In the genomic region with DNA sequence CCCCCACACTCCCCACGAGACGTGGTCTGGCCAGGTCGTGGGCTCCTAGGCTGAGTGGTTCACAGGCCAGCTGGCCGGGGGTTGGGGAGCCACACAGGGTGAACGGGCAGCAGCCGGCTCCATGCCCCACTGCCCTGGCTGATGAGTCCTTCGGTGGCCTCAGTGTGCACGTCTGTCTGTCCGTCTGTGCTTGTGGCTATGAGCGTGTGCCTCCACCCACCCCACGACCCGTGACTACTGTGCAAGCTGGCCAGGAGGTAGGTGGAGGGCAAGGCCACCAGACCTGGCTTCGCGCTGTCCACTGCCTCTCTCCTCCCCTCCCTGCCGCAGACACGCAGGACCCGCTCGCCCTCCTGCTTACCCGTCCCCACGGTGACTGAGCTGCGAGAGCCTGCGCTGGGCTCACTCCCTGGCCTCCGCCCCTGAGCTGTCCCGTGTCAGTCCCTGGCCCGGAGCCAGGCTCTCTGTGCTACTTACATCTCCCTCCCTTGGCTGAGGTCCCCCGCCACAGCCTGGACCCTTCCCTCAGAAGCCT, we compare ENCODE assay signal across 15 cellular contexts. TPM values are rescaled to one million over a fixed set of nuclear protein-coding genes. Genes with fewer than 3 reads are reported as not detected.
DNase-seq lines count a peak whose midpoint lies in the region; ATAC-seq, FAIRE-seq and TF ChIP-seq lines count a peak whose summit lies in the region.
"Had no signal": no experiment of that assay in that cellular context is flagged by ENCODE, and none has a peak within 500 bp of the region (broad histone marks: within the 10 kb centered on the region; RNA-seq: fewer than 3 reads in every experiment).

No MANE protein-coding gene starts in this region.

- intact Hi-C loops in right cardiac atrium (cut with DNase I) (no loop called here), pancreas (cut with DNase I) (no loop called here)
- intact Hi-C loops in activated T-helper 1 cell treated with anti-CD3 and anti-CD28 coated beads, Interleukin-12 subunit alpha, Interleukin-12 subunit beta, Interleukin-2, Interleukin-4 antibody, amounts not matched to agents 30 ng/mL and 10 ng/mL and 1 ng/mL, durations not matched to agents 14 hours and 24 hours and 36 hours (cut with micrococcal nuclease): no loop called here

- no peak overlapping the region for H3K27ac Mint-ChIP-seq in activated T-helper 1 cell treated with anti-CD3 and anti-CD28 coated beads, Interleukin-12 subunit alpha, Interleukin-12 subunit beta, Interleukin-2, Interleukin-4 antibody, amounts not matched to agents 30 ng/mL and 10 ng/mL and 1 ng/mL, durations not matched to agents 14 hours and 24 hours and 36 hours
- H3K27ac Mint-ChIP-seq: CD4-positive, alpha-beta T cell; mesothelial cell of epicardium had no signal

- TF ChIP-seq CTCF in pancreas (IDR thresholded peaks at IDR 0.05): no peak

- no peaks in the 10 kb centered on the region for H3K27me3 Mint-ChIP-seq in activated T-helper 1 cell treated with anti-CD3 and anti-CD28 coated beads, Interleukin-12 subunit alpha, Interleukin-12 subunit beta, Interleukin-2, Interleukin-4 antibody, amounts not matched to agents 30 ng/mL and 10 ng/mL and 1 ng/mL, durations not matched to agents 14 hours and 24 hours and 36 hours (ENCODE audit: insufficient read depth)
- H3K27me3 Mint-ChIP-seq: CD4-positive, alpha-beta T cell had no signal

- peak overlapping the region; percentile 16 for H3K27ac ChIP-seq in right cardiac atrium (ENCODE audit: low read length)
- H3K27ac ChIP-seq in pancreas: no peak overlapping the region
- H3K27ac ChIP-seq: SJSA1 had no signal

- 41% methylated on average over 26 of the region's 26 CpGs for WGBS in right cardiac atrium
- 84 to 88% methylated on average over 26 of the region's 26 CpGs for WGBS in pancreas, 2 donors

- H3K36me3 ChIP-seq in pancreas: peaks cover 0 to 9% (median 0%) of the 10 kb centered on the region in 3 donors

- ATAC-seq in right cardiac atrium: peak; percentile 54 to 65
- peak in 3 of 4 donors; percentile 14 to 26 (median 17) for ATAC-seq in pancreas

- FAIRE-seq in pancreas (lab: Jason Lieb, UNC): no peak
- FAIRE-seq: G401.6 had no signal

- H3K9me3 Mint-ChIP-seq in activated T-helper 1 cell treated with anti-CD3 and anti-CD28 coated beads, Interleukin-12 subunit alpha, Interleukin-12 subunit beta, Interleukin-2, Interleukin-4 antibody, amounts not matched to agents 30 ng/mL and 10 ng/mL and 1 ng/mL, durations not matched to agents 14 hours and 24 hours and 36 hours: no peaks in the 10 kb centered on the region
- H3K9me3 Mint-ChIP-seq: CD4-positive, alpha-beta T cell; mesothelial cell of epicardium had no signal

- DNase-seq in DMS 273 (lab: John Stamatoyannopoulos, UW; ENCODE audit: unreplicated experiment) (peak; percentile 12), DMS 273 treated with DMSO at 0.1 percent for 48 hours (lab: John Stamatoyannopoulos, UW) (no peak), right cardiac atrium (peak; percentile 90 to 96 (median 96)), pancreas (peak in 3 of 6 donors; percentile 63 to 86 (median 63)), NCI-H226 (no peak)
- DNase-seq in activated T-helper 1 cell treated with anti-CD3 and anti-CD28 coated beads, Interleukin-12 subunit alpha, Interleukin-12 subunit beta, Interleukin-2, Interleukin-4 antibody, amounts not matched to agents 30 ng/mL and 10 ng/mL and 1 ng/mL, durations not matched to agents 14 hours and 24 hours and 36 hours (ENCODE audit: low spot score): no peak
- no peak for DNase-seq in activated CD4-positive, alpha-beta T cell treated with anti-CD3 and anti-CD28 coated beads for 1 hour
- DNase-seq in stimulated activated CD8-positive, alpha-beta memory T cell treated with anti-CD3 and anti-CD28 coated beads, Interleukin-4, amount 100 ng/mL, for 48 hours: no peak
- DNase-seq: CD4-positive, alpha-beta T cell; NCI-H187 treated with DMSO at 0.1 percent for 48 hours; NCI-H748 treated with DMSO at 0.1 percent for 48 hours; stimulated activated CD4-positive, alpha-beta T cell treated with anti-CD3 and anti-CD28 coated beads, Interleukin-2, amount 100 ng/mL, for 48 hours had no signal

- no peaks in the 10 kb centered on the region for H3K4me1 Mint-ChIP-seq in activated T-helper 1 cell treated with anti-CD3 and anti-CD28 coated beads, Interleukin-12 subunit alpha, Interleukin-12 subunit beta, Interleukin-2, Interleukin-4 antibody, amounts not matched to agents 30 ng/mL and 10 ng/mL and 1 ng/mL, durations not matched to agents 14 hours and 24 hours and 36 hours (ENCODE audit: low read depth)
- H3K4me1 Mint-ChIP-seq: mesothelial cell of epicardium had no signal

- no peak overlapping the region for H3K4me3 Mint-ChIP-seq in activated T-helper 1 cell treated with anti-CD3 and anti-CD28 coated beads, Interleukin-12 subunit alpha, Interleukin-12 subunit beta, Interleukin-2, Interleukin-4 antibody, amounts not matched to agents 30 ng/mL and 10 ng/mL and 1 ng/mL, durations not matched to agents 14 hours and 24 hours and 36 hours
- H3K4me3 Mint-ChIP-seq: CD4-positive, alpha-beta T cell; mesothelial cell of epicardium had no signal

- H3K9me3 ChIP-seq in right cardiac atrium (ENCODE audit: control insufficient read depth, low read length): no peaks in the 10 kb centered on the region
- no peaks in the 10 kb centered on the region for H3K9me3 ChIP-seq in pancreas
- H3K9me3 ChIP-seq: SJSA1 had no signal

- no peak overlapping the region for H3K4me3 ChIP-seq in right cardiac atrium (ENCODE audit: low read length)
- no peak overlapping the region for H3K4me3 ChIP-seq in pancreas
- H3K4me3 ChIP-seq: SJSA1 had no signal

- peaks cover 5% of the 10 kb centered on the region for H3K36me3 Mint-ChIP-seq in activated T-helper 1 cell treated with anti-CD3 and anti-CD28 coated beads, Interleukin-12 subunit alpha, Interleukin-12 subunit beta, Interleukin-2, Interleukin-4 antibody, amounts not matched to agents 30 ng/mL and 10 ng/mL and 1 ng/mL, durations not matched to agents 14 hours and 24 hours and 36 hours (ENCODE audit: low read depth)

- H3K4me1 ChIP-seq in right cardiac atrium (ENCODE audit: control insufficient read depth, insufficient read depth, low read length) (peaks cover 5% of the 10 kb centered on the region), pancreas (no peaks in the 10 kb centered on the region)
- H3K4me1 ChIP-seq: SJSA1 had no signal

- H3K27me3 ChIP-seq in right cardiac atrium (ENCODE audit: control insufficient read depth, insufficient read depth) (no peaks in the 10 kb centered on the region), pancreas (no peaks in the 10 kb centered on the region)
- H3K27me3 ChIP-seq: SJSA1 had no signal

RNA-seq across cellular contexts. Expression of a gene that starts 14.1 kb away (rescaled TPM):
- total RNA-seq in right cardiac atrium: 100 to 1,000 TPM; 274 to 342 (median 287) TPM
- polyA plus RNA-seq in right cardiac atrium: 309 TPM
- 10 to 100 TPM in 3 of 6 donors, 1 to 10 TPM in 3; 1.4 to 22.8 (median 11.4) TPM for total RNA-seq in pancreas
- 10 to 100 TPM in 1 of 2 donors, 1 to 10 TPM in 1; 8.6 to 50.9 TPM for polyA plus RNA-seq in pancreas
- not detected in 2 replicates for total RNA-seq in activated T-helper 1 cell treated with anti-CD3 and anti-CD28 coated beads, Interleukin-12 subunit alpha, Interleukin-12 subunit beta, Interleukin-2, Interleukin-4 antibody, amounts not matched to agents 30 ng/mL and 10 ng/mL and 1 ng/mL, durations not matched to agents 14 hours and 24 hours and 36 hours
- total RNA-seq: CD4-positive, alpha-beta T cell; SJSA1 had no signal

RNA-seq across cellular contexts. Expression of a gene that starts 14.7 kb away (rescaled TPM):
- total RNA-seq in right cardiac atrium (10 to 100 TPM; 12.6 to 21.4 (median 18.3) TPM), pancreas (10 to 100 TPM; 10.3 to 26.6 (median 20.2) TPM)
- polyA plus RNA-seq in right cardiac atrium (19.1 TPM), pancreas (10 to 100 TPM; 26.4 to 69.2 TPM)
- 21.4 and 22.6 TPM in 2 replicates for total RNA-seq in activated T-helper 1 cell treated with anti-CD3 and anti-CD28 coated beads, Interleukin-12 subunit alpha, Interleukin-12 subunit beta, Interleukin-2, Interleukin-4 antibody, amounts not matched to agents 30 ng/mL and 10 ng/mL and 1 ng/mL, durations not matched to agents 14 hours and 24 hours and 36 hours

RNA-seq across cellular contexts. Expression of a gene that starts 30.6 kb away (rescaled TPM):
- total RNA-seq in right cardiac atrium: 10 to 100 TPM; 21.0 to 26.7 (median 25.3) TPM
- 24.6 TPM for polyA plus RNA-seq in right cardiac atrium
- total RNA-seq in pancreas: 10 to 100 TPM; 11.0 to 18.9 (median 13.9) TPM
- 10 to 100 TPM; 14.8 to 22.0 TPM for polyA plus RNA-seq in pancreas
- total RNA-seq in activated T-helper 1 cell treated with anti-CD3 and anti-CD28 coated beads, Interleukin-12 subunit alpha, Interleukin-12 subunit beta, Interleukin-2, Interleukin-4 antibody, amounts not matched to agents 30 ng/mL and 10 ng/mL and 1 ng/mL, durations not matched to agents 14 hours and 24 hours and 36 hours: 51.8 and 52.0 TPM in 2 replicates

RNA-seq across cellular contexts. Expression of a gene that starts 45.9 kb away (rescaled TPM):
- total RNA-seq in right cardiac atrium: 10 to 100 TPM; 56.5 to 90.7 (median 74.8) TPM
- polyA plus RNA-seq in right cardiac atrium: 86.4 TPM
- total RNA-seq in pancreas: 10 to 100 TPM in 3 of 6 donors, 1 to 10 TPM in 3; 8.2 to 14.8 (median 10.3) TPM
- 1 to 10 TPM; 9.5 to 9.6 TPM for polyA plus RNA-seq in pancreas
- total RNA-seq in activated T-helper 1 cell treated with anti-CD3 and anti-CD28 coated beads, Interleukin-12 subunit alpha, Interleukin-12 subunit beta, Interleukin-2, Interleukin-4 antibody, amounts not matched to agents 30 ng/mL and 10 ng/mL and 1 ng/mL, durations not matched to agents 14 hours and 24 hours and 36 hours: 84.8 and 86.4 TPM in 2 replicates

RNA-seq across cellular contexts. Expression of a gene that starts 46.2 kb away (rescaled TPM):
- total RNA-seq in right cardiac atrium: 100 to 1,000 TPM; 160 to 183 (median 173) TPM
- 144 TPM for polyA plus RNA-seq in right cardiac atrium
- 10 to 100 TPM; 49.8 to 85.4 (median 76.1) TPM for total RNA-seq in pancreas
- polyA plus RNA-seq in pancreas: 10 to 100 TPM; 51.5 to 86.4 TPM
- 367 and 368 TPM in 2 replicates for total RNA-seq in activated T-helper 1 cell treated with anti-CD3 and anti-CD28 coated beads, Interleukin-12 subunit alpha, Interleukin-12 subunit beta, Interleukin-2, Interleukin-4 antibody, amounts not matched to agents 30 ng/mL and 10 ng/mL and 1 ng/mL, durations not matched to agents 14 hours and 24 hours and 36 hours

Comparison
In these comparisons a context has a peak if more than half of its experiments do, and no peak if none do; other contexts are left out.
1. DNase-seq: peak in DMS 273 (single experiment) and right cardiac atrium (3 of 3); none in DMS 273 treated with DMSO at 0.1 percent for 48 hours (single experiment), activated T-helper 1 cell treated with anti-CD3 and anti-CD28 coated beads, Interleukin-12 subunit alpha, Interleukin-12 subunit beta, Interleukin-2, Interleukin-4 antibody, amounts not matched to agents 30 ng/mL and 10 ng/mL and 1 ng/mL, durations not matched to agents 14 hours and 24 hours and 36 hours (single experiment), activated CD4-positive, alpha-beta T cell treated with anti-CD3 and anti-CD28 coated beads for 1 hour (single experiment), stimulated activated CD8-positive, alpha-beta memory T cell treated with anti-CD3 and anti-CD28 coated beads, Interleukin-4, amount 100 ng/mL, for 48 hours (single experiment) and NCI-H226 (single experiment).
2. RNA of a gene that starts 14.1 kb away (total RNA-seq): 274 to 342 TPM in right cardiac atrium; 1.4 to 22.8 TPM in pancreas and not detected in activated T-helper 1 cell treated with anti-CD3 and anti-CD28 coated beads, Interleukin-12 subunit alpha, Interleukin-12 subunit beta, Interleukin-2, Interleukin-4 antibody, amounts not matched to agents 30 ng/mL and 10 ng/mL and 1 ng/mL, durations not matched to agents 14 hours and 24 hours and 36 hours; every median in the first group is over 10 times any median in the second.